8 cellular contexts compared by ENCODE assay signal in the genomic region with DNA sequence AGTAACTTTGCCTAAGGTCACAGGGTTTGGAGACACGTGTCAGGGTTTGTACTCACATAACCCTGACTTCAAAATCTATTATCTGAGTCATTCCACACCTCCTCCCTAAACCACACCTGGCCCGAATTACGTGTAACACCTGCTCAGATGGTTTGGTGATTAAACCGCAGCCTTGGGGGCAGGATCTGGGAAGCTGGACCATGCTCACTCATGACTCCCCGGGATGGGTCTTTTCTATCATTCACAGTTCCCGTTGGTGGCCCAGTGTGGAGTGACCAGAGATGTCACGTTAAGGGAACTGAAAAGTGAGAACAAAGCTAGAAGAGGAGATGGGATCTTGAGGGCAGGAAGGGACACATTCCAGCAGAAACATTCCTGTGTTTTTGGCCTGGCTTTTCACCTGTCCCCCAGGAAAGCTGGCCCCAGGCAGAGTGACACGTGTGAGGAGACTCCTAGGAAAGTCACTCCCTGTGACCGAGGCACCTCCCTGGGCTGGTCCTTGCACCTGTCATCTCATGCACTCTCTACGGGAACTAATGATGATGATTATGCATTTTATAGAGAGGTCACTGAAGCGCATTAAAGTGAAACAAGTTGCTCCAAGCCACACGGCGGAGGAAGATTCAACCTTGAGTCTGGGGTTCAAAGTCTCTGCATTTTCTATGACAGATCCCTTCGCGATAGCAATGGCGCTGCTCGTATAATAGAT.
DNase-seq lines count a peak whose midpoint lies in the region; ATAC-seq, FAIRE-seq and TF ChIP-seq lines count a peak whose summit lies in the region.

No MANE protein-coding gene starts in this region.

- H3K9me3 ChIP-seq in keratinocyte (ENCODE audit: control insufficient read depth, low read depth, low read length): no peaks in the 10 kb centered on the region
- H3K9me3 ChIP-seq in lower lobe of right lung: no peaks in the 10 kb centered on the region
- no peaks in the 10 kb centered on the region for H3K9me3 ChIP-seq in SJCRH30 (replicated peaks)

- no peak overlapping the region for H3K4me3 ChIP-seq in GM12864 (ENCODE audit: low read depth, low read length)
- H3K4me3 ChIP-seq in keratinocyte (ENCODE audit: control insufficient read depth in 2 of 3, extremely low read depth in 1 of 3, insufficient read depth in 2 of 3, low read depth in 1 of 3, low read length in 3 of 3): peak overlapping the region in 1 of 3 experiments; percentile 34
- no peak overlapping the region for H3K4me3 ChIP-seq in lower lobe of right lung
- no peak overlapping the region for H3K4me3 ChIP-seq in SJCRH30

- ATAC-seq in HG02759 (IDR thresholded peaks at IDR 0.05; ENCODE audit: unreplicated experiment) (peak; percentile 68), lower lobe of right lung (no peak)

- H3K27me3 ChIP-seq in keratinocyte (ENCODE audit: control insufficient read depth, extremely low read depth, insufficient read depth, low read length): no peaks in the 10 kb centered on the region
- H3K27me3 ChIP-seq in lower lobe of right lung (ENCODE audit: low read depth): no peaks in the 10 kb centered on the region
- no peaks in the 10 kb centered on the region for H3K27me3 ChIP-seq in SJCRH30

- H2AFZ ChIP-seq in keratinocyte (ENCODE audit: control insufficient read depth, low read length): no peak overlapping the region

- no peaks in the 10 kb centered on the region for H3K36me3 ChIP-seq in keratinocyte (ENCODE audit: control insufficient read depth in 2 of 2, extremely low read depth in 1 of 2, insufficient read depth in 2 of 2, low read length in 2 of 2)
- H3K36me3 ChIP-seq in lower lobe of right lung: no peaks in the 10 kb centered on the region
- H3K36me3 ChIP-seq in SJCRH30: no peaks in the 10 kb centered on the region

- peaks cover 39% of the 10 kb centered on the region for H3K4me1 ChIP-seq in keratinocyte (ENCODE audit: control insufficient read depth, extremely low read depth, insufficient read depth, low read length)
- H3K4me1 ChIP-seq in lower lobe of right lung: peaks cover 45% of the 10 kb centered on the region
- no peaks in the 10 kb centered on the region for H3K4me1 ChIP-seq in SJCRH30

- H4K20me1 ChIP-seq in keratinocyte (ENCODE audit: control insufficient read depth, extremely low read depth, insufficient read depth, low read length): no peaks in the 10 kb centered on the region

- DNase-seq in GM12864 (ENCODE audit: low read depth) (peak; percentile 36), keratinocyte (ENCODE audit: low read depth, low spot score) (peak; percentile 89), lower lobe of right lung (no peak), SIG-M5 treated with dmso at 0.1 percent for 504 hours (lab: John Stamatoyannopoulos, UW; ENCODE audit: unreplicated experiment) (no peak), SJCRH30 (no peak), SHP77 (lab: John Stamatoyannopoulos, UW) (no peak)
- DNase-seq in activated CD4-positive, alpha-beta T cell treated with anti-CD3 and anti-CD28 coated beads for 48 hours: peak; percentile 67

- H3K9me1 ChIP-seq in keratinocyte (ENCODE audit: control insufficient read depth, extremely low read depth, insufficient read depth, low read length): no peaks in the 10 kb centered on the region

- H3K9ac ChIP-seq in keratinocyte (ENCODE audit: control insufficient read depth, extremely low read depth, insufficient read depth, low read length): peak overlapping the region; percentile 11

- H3K79me2 ChIP-seq in keratinocyte (ENCODE audit: control insufficient read depth, insufficient read depth, low read length): no peaks in the 10 kb centered on the region

- TF ChIP-seq CTCF in GM12864 (IDR thresholded peaks at IDR 0.05; ENCODE audit: low read depth, low read length, missing control alignments) (no peak), keratinocyte (optimal IDR thresholded peaks at IDR 0.05 in 1 of 3, IDR thresholded peaks at IDR 0.05 in 1 of 3, conservative IDR thresholded peaks at IDR 0.05 in 1 of 3; ENCODE audit: extremely low read depth in 1 of 3, insufficient read depth in 2 of 3, low read length in 3 of 3) (no peak), lower lobe of right lung (IDR thresholded peaks at IDR 0.05) (no peak)

- H3K27ac ChIP-seq in keratinocyte (ENCODE audit: control insufficient read depth, insufficient read depth, low read length): peak overlapping the region; percentile 83
- no peak overlapping the region for H3K27ac ChIP-seq in lower lobe of right lung
- H3K27ac ChIP-seq in SJCRH30: no peak overlapping the region

- intact Hi-C loops in lower lobe of right lung (cut with DNase I): no loop called here

- H3K4me2 ChIP-seq in keratinocyte (ENCODE audit: control insufficient read depth, extremely low read depth, insufficient read depth, low read depth, low read length): peak overlapping the region; percentile 61

- dilution Hi-C loops in keratinocyte (cut with MboI; ENCODE audit: extremely low pct_ligation_motif_present, low sequenced_read_pairs): no loop called here

- FAIRE-seq in keratinocyte (lab: Jason Lieb, UNC): peak; percentile 98

Comparison
In these comparisons a context has a peak if more than half of its experiments do, and no peak if none do; other contexts are left out.
1. DNase-seq: peak in GM12864 (single experiment), activated CD4-positive, alpha-beta T cell treated with anti-CD3 and anti-CD28 coated beads for 48 hours (single experiment) and keratinocyte (single experiment); none in lower lobe of right lung (single experiment), SIG-M5 treated with dmso at 0.1 percent for 504 hours (single experiment), SJCRH30 (0 of 2) and SHP77 (0 of 2).